17 cellular contexts compared by ENCODE assay signal in genomic region chr3:81734742-81735141, GRCh38.
"Had no signal": no experiment of that assay in that cellular context is flagged by ENCODE, and none has a peak within 500 bp of the region (broad histone marks: within the 10 kb centered on the region; RNA-seq: fewer than 3 reads in every experiment).

No MANE protein-coding gene starts in this region.

- H3K27me3 ChIP-seq: ascending aorta, hepatocyte had no signal

- H3K9me3 ChIP-seq: ascending aorta, left ventricle myocardium inferior, thoracic aorta had no signal

- FAIRE-seq: small intestine had no signal

- H3K36me3 ChIP-seq: ascending aorta, left ventricle myocardium inferior, thoracic aorta, WERI-Rb-1 had no signal

- H3K4me3 ChIP-seq: ascending aorta, hepatocyte, left ventricle myocardium inferior, thoracic aorta had no signal

- ATAC-seq: natural killer cell treated with Interleukin-12 subunit alpha and Interleukin-12 subunit beta and Interleukin-15 and Interleukin-18, amount 100 ng/mL, for 72 hours; right cardiac atrium; SK-N-SH treated with all-trans-retinoic acid at 6 μM for 48 hours had no signal

- DNase-seq: activated CD4-positive, alpha-beta T cell treated with anti-CD3 and anti-CD28 coated beads for 48 hours; activated CD8-positive, alpha-beta memory T cell treated with anti-CD3 and anti-CD28 coated beads for 24 hours; erythroblast; islet precursor cell; left ventricle myocardium inferior; mesenchymal stem cell; occipital lobe; right cardiac atrium; stimulated activated CD4-positive, alpha-beta T cell treated with anti-CD3 and anti-CD28 coated beads, Interleukin-4, amount 100 ng/mL, for 4 hours; stimulated activated CD8-positive, alpha-beta memory T cell treated with anti-CD3 and anti-CD28 coated beads, Interleukin-4, amount 100 ng/mL, for 48 hours; WERI-Rb-1 had no signal

- H3K27ac ChIP-seq: ascending aorta, hepatocyte, left ventricle myocardium inferior, thoracic aorta, WERI-Rb-1 had no signal

- H2AFZ ChIP-seq: hepatocyte had no signal

- H3K4me2 ChIP-seq: hepatocyte had no signal
